ENCODE assay signal across 18 cellular contexts in genomic region chr3:14153663-14154062, GRCh38. TPM values are rescaled to one million over a fixed set of nuclear protein-coding genes. Genes with fewer than 3 reads are reported as not detected.
DNase-seq lines count a peak whose midpoint lies in the region; ATAC-seq and TF ChIP-seq lines count a peak whose summit lies in the region.
"Had no signal": no experiment of that assay in that cellular context is flagged by ENCODE, and none has a peak within 500 bp of the region (broad histone marks: within the 10 kb centered on the region; RNA-seq: fewer than 3 reads in every experiment).

No MANE protein-coding gene starts in this region.

- peak; percentile 43 for DNase-seq in right atrium auricular region (ENCODE audit: low spot score)
- DNase-seq in heart right ventricle, result no peak
- no peak for DNase-seq in memory B cell (ENCODE audit: low spot score in 2 of 2)
- no peak for DNase-seq in right lobe of liver
- no peak for DNase-seq in NCI-H526 (lab: John Stamatoyannopoulos, UW)
- no peak for DNase-seq in D341Med (ENCODE audit: low spot score)
- DNase-seq: KBM-7, MV-4-11, NCI-H1105, NCI-H1436 treated with DMSO at 0.1 percent for 48 hours, NCI-H187 treated with DMSO at 0.1 percent for 48 hours, NCI-H2171 treated with DMSO at 0.1 percent for 48 hours, NCI-H345, NCI-H524, NCI-H774, SK-N-SH had no signal

- H3K4me1 ChIP-seq in right atrium auricular region, result no peaks in the 10 kb centered on the region
- H3K4me1 ChIP-seq in heart right ventricle, result no peaks in the 10 kb centered on the region
- H3K4me1 ChIP-seq in right lobe of liver, result no peaks in the 10 kb centered on the region

- H3K4me3 Mint-ChIP-seq in activated T-helper 17 cell treated with anti-CD3 and anti-CD28 coated beads, Interleukin-2, amount 50 U/mL, for 72 hours, result no peak overlapping the region
- H3K4me3 Mint-ChIP-seq in memory B cell, result no peak overlapping the region

- H3K27me3 ChIP-seq in right atrium auricular region (no peaks in the 10 kb centered on the region), heart right ventricle (no peaks in the 10 kb centered on the region), right lobe of liver (no peaks in the 10 kb centered on the region)

- 96 to 97% methylated on average over 6 of the region's 6 CpGs for WGBS in heart right ventricle, 2 donors
- WGBS in right lobe of liver (ENCODE audit: insufficient coverage, low coverage, low lambda C conversion rate, missing lambda C conversion rate), result 100% methylated on average over 1 of the region's 6 CpGs

- H3K27ac ChIP-seq in right atrium auricular region, result no peak overlapping the region
- H3K27ac ChIP-seq in heart right ventricle, result no peak overlapping the region
- H3K27ac ChIP-seq in right lobe of liver, result no peak overlapping the region
- H3K27ac ChIP-seq: C4-2B had no signal

- H3K36me3 ChIP-seq in right atrium auricular region (peaks cover 53% of the 10 kb centered on the region), heart right ventricle (peaks cover 5 to 95% (median 45%) of the 10 kb centered on the region in 9 donors), right lobe of liver (peaks cover 0 to 60% (median 32%) of the 10 kb centered on the region in 4 donors)

- TF ChIP-seq CTCF in right atrium auricular region (IDR thresholded peaks at IDR 0.05) (no peak), heart right ventricle (IDR thresholded peaks at IDR 0.05) (no peak), right lobe of liver (IDR thresholded peaks at IDR 0.05) (no peak)

- H3K36me3 Mint-ChIP-seq in activated T-helper 17 cell treated with anti-CD3 and anti-CD28 coated beads, Interleukin-2, amount 50 U/mL, for 72 hours (ENCODE audit: low read depth), result peaks cover 72% of the 10 kb centered on the region
- H3K36me3 Mint-ChIP-seq in memory B cell, result peaks cover 33% of the 10 kb centered on the region

- peaks cover 5% of the 10 kb centered on the region for H3K4me1 Mint-ChIP-seq in activated T-helper 17 cell treated with anti-CD3 and anti-CD28 coated beads, Interleukin-2, amount 50 U/mL, for 72 hours
- peaks cover 5% of the 10 kb centered on the region for H3K4me1 Mint-ChIP-seq in memory B cell

- peak overlapping the region; percentile 36 for H3K27ac Mint-ChIP-seq in activated T-helper 17 cell treated with anti-CD3 and anti-CD28 coated beads, Interleukin-2, amount 50 U/mL, for 72 hours
- H3K27ac Mint-ChIP-seq in memory B cell, result peak overlapping the region; percentile 15

- H3K4me3 ChIP-seq in right atrium auricular region (no peak overlapping the region), heart right ventricle (no peak overlapping the region), right lobe of liver (no peak overlapping the region)

- TF ChIP-seq POLR2A in right lobe of liver (IDR thresholded peaks at IDR 0.05), result no peak

- H3K27me3 Mint-ChIP-seq in activated T-helper 17 cell treated with anti-CD3 and anti-CD28 coated beads, Interleukin-2, amount 50 U/mL, for 72 hours, result no peaks in the 10 kb centered on the region
- H3K27me3 Mint-ChIP-seq in memory B cell, result no peaks in the 10 kb centered on the region

- no peaks in the 10 kb centered on the region for H3K9me3 Mint-ChIP-seq in activated T-helper 17 cell treated with anti-CD3 and anti-CD28 coated beads, Interleukin-2, amount 50 U/mL, for 72 hours
- H3K9me3 Mint-ChIP-seq in memory B cell, result no peaks in the 10 kb centered on the region

- H3K9me3 ChIP-seq in right atrium auricular region (no peaks in the 10 kb centered on the region), heart right ventricle (no peaks in the 10 kb centered on the region), right lobe of liver (no peaks in the 10 kb centered on the region)
- H3K9me3 ChIP-seq: SK-N-SH had no signal

- no peak for ATAC-seq in heart right ventricle
- ATAC-seq in activated T-helper 17 cell treated with anti-CD3 and anti-CD28 coated beads, Interleukin-2, amount 50 U/mL, for 72 hours (replicated peaks), result no peak
- no peak for ATAC-seq in memory B cell (ENCODE audit: low read depth)
- ATAC-seq in right lobe of liver, result no peak

- intact Hi-C loops in heart right ventricle (cut with DNase I) (no loop called here), right lobe of liver (cut with DNase I) (no loop called here)

RNA-seq across cellular contexts. Expression of gene XPC, which starts 24.7 kb away (rescaled TPM):
- 10 to 100 TPM; 15.7 to 18.3 TPM for total RNA-seq in right atrium auricular region
- total RNA-seq in heart right ventricle, result 10 to 100 TPM in 5 of 10 donors, 1 to 10 TPM in 5; 8.5 to 15.8 (median 11.3) TPM
- polyA plus RNA-seq in heart right ventricle, result 1 to 10 TPM; 7.3 to 9.7 TPM
- 10 to 100 TPM; 31.9 to 39.7 TPM for total RNA-seq in activated T-helper 17 cell treated with anti-CD3 and anti-CD28 coated beads, Interleukin-2, amount 50 U/mL, for 72 hours
- 10 to 100 TPM; 14.4 to 23.1 (median 20.0) TPM for total RNA-seq in right lobe of liver

RNA-seq across cellular contexts. Expression of gene LSM3, which starts 25.0 kb away (rescaled TPM):
- total RNA-seq in right atrium auricular region (10 to 100 TPM; 15.0 to 15.4 TPM), heart right ventricle (10 to 100 TPM; 12.4 to 18.0 (median 15.2) TPM), right lobe of liver (1 to 10 TPM; 4.5 to 7.4 (median 6.1) TPM)
- polyA plus RNA-seq in heart right ventricle, result 10 to 100 TPM in 1 of 2 donors, 1 to 10 TPM in 1; 5.6 to 16.1 TPM
- 10 to 100 TPM; 15.6 to 20.6 TPM for total RNA-seq in activated T-helper 17 cell treated with anti-CD3 and anti-CD28 coated beads, Interleukin-2, amount 50 U/mL, for 72 hours

RNA-seq across cellular contexts. Expression of gene TMEM43, which starts 28.8 kb away (rescaled TPM):
- total RNA-seq in right atrium auricular region, result 100 to 1,000 TPM in 1 of 2 donors, 10 to 100 TPM in 1; 91.8 to 142 TPM
- 10 to 100 TPM; 23.9 to 47.4 (median 37.2) TPM for total RNA-seq in heart right ventricle
- polyA plus RNA-seq in heart right ventricle, result 10 to 100 TPM; 38.0 to 98.0 TPM
- total RNA-seq in activated T-helper 17 cell treated with anti-CD3 and anti-CD28 coated beads, Interleukin-2, amount 50 U/mL, for 72 hours, result 10 to 100 TPM; 42.1 to 44.5 TPM
- total RNA-seq in right lobe of liver, result 10 to 100 TPM in 5 of 6 experiments, 1 to 10 TPM in 1; 9.3 to 16.8 (median 14.6) TPM

RNA-seq across cellular contexts. Expression of gene CHCHD4, which starts 29.0 kb away (rescaled TPM):
- 10 to 100 TPM; 24.3 to 32.3 TPM for total RNA-seq in right atrium auricular region
- 10 to 100 TPM; 18.0 to 37.2 (median 28.0) TPM for total RNA-seq in heart right ventricle
- polyA plus RNA-seq in heart right ventricle, result 10 to 100 TPM; 20.1 to 23.8 TPM
- total RNA-seq in activated T-helper 17 cell treated with anti-CD3 and anti-CD28 coated beads, Interleukin-2, amount 50 U/mL, for 72 hours, result 10 to 100 TPM; 11.6 to 27.6 TPM
- 10 to 100 TPM in 2 of 6 experiments, 1 to 10 TPM in 4; 6.2 to 13.5 (median 8.4) TPM for total RNA-seq in right lobe of liver
